Comparison of ENCODE assay signal across 12 cellular contexts in genomic region chr14:71361335-71361734, GRCh38. TPM values are rescaled to one million over a fixed set of nuclear protein-coding genes. Genes with fewer than 3 reads are reported as not detected.
DNase-seq lines count a peak whose midpoint lies in the region; ATAC-seq and TF ChIP-seq lines count a peak whose summit lies in the region.
"Had no signal": no experiment of that assay in that cellular context is flagged by ENCODE, and none has a peak within 500 bp of the region (broad histone marks: within the 10 kb centered on the region; RNA-seq: fewer than 3 reads in every experiment).

No MANE protein-coding gene starts in this region.

- no peak for DNase-seq in activated naive CD8-positive, alpha-beta T cell treated with anti-CD3 and anti-CD28 coated beads, Interleukin-2, amount 50 U/mL, for 24 hours
- DNase-seq in activated naive CD8-positive, alpha-beta T cell treated with anti-CD3 and anti-CD28 coated beads for 36 hours, result no peak
- no peak for DNase-seq in SK-N-MC (ENCODE audit: low read depth, low spot score)
- DNase-seq in fibroblast of pulmonary artery (ENCODE audit: low read depth), result peak; percentile 62
- DNase-seq in transverse colon, result no peak
- no peak for DNase-seq in lower leg skin (ENCODE audit: low spot score in 2 of 2)
- DNase-seq in head of caudate nucleus, result no peak
- DNase-seq: activated effector memory CD4-positive, alpha-beta T cell treated with anti-CD3 and anti-CD28 coated beads, Interleukin-2, amount 50 U/mL, for 16 hours; NCI-H524 treated with DMSO at 0.1 percent for 48 hours; nephron progenitor cell had no signal

- H3K4me1 Mint-ChIP-seq in activated naive CD8-positive, alpha-beta T cell treated with anti-CD3 and anti-CD28 coated beads, Interleukin-2, amount 50 U/mL, for 24 hours, result peaks cover 71% of the 10 kb centered on the region
- H3K4me1 Mint-ChIP-seq in activated naive CD8-positive, alpha-beta T cell treated with anti-CD3 and anti-CD28 coated beads for 36 hours, result peaks cover 49% of the 10 kb centered on the region

- H3K9ac ChIP-seq in SK-N-MC (ENCODE audit: insufficient read length), result peak overlapping the region; percentile 58

- peaks cover 0 to 27% (median 10%) of the 10 kb centered on the region in 4 donors for H3K4me1 ChIP-seq in transverse colon

- H3K27me3 Mint-ChIP-seq in activated naive CD8-positive, alpha-beta T cell treated with anti-CD3 and anti-CD28 coated beads, Interleukin-2, amount 50 U/mL, for 24 hours, result no peaks in the 10 kb centered on the region
- H3K27me3 Mint-ChIP-seq in activated naive CD8-positive, alpha-beta T cell treated with anti-CD3 and anti-CD28 coated beads for 36 hours, result no peaks in the 10 kb centered on the region

- peaks cover 22% of the 10 kb centered on the region for H3K36me3 ChIP-seq in SK-N-MC (ENCODE audit: insufficient read depth, low read length)
- no peaks in the 10 kb centered on the region for H3K36me3 ChIP-seq in transverse colon
- H3K36me3 ChIP-seq: vagina had no signal

- H3K9me3 Mint-ChIP-seq in activated naive CD8-positive, alpha-beta T cell treated with anti-CD3 and anti-CD28 coated beads, Interleukin-2, amount 50 U/mL, for 24 hours, result peaks cover 28% of the 10 kb centered on the region
- peaks cover 21% of the 10 kb centered on the region for H3K9me3 Mint-ChIP-seq in activated naive CD8-positive, alpha-beta T cell treated with anti-CD3 and anti-CD28 coated beads for 36 hours

- peak overlapping the region; percentile 97 for H3K27ac ChIP-seq in SK-N-MC
- H3K27ac ChIP-seq in transverse colon, result peak overlapping the region in 3 of 4 donors; percentile 3 to 18 (median 12)
- H3K27ac ChIP-seq: vagina had no signal

- ATAC-seq in activated naive CD8-positive, alpha-beta T cell treated with anti-CD3 and anti-CD28 coated beads, Interleukin-2, amount 50 U/mL, for 24 hours, result peak; percentile 35
- ATAC-seq in HG03108 (IDR thresholded peaks at IDR 0.05; ENCODE audit: unreplicated experiment), result no peak

- TF ChIP-seq EP300 in transverse colon (IDR thresholded peaks at IDR 0.05; ENCODE audit: low read depth), result no peak

- H3K27me3 ChIP-seq in transverse colon, result no peaks in the 10 kb centered on the region
- H3K27me3 ChIP-seq: vagina had no signal

- in situ Hi-C loops in transverse colon (cut with MboI; ENCODE audit: low pct_ligation_motif_present in 1 of 4, low pct_unique_long_range_greater_than_20kb in 1 of 4, low sequenced_read_pairs in 3 of 4), result no loop called here

- no peaks in the 10 kb centered on the region for H3K9me3 ChIP-seq in SK-N-MC (ENCODE audit: low read depth, low read length)
- no peaks in the 10 kb centered on the region for H3K9me3 ChIP-seq in transverse colon
- H3K9me3 ChIP-seq: vagina had no signal

- peaks cover 38% of the 10 kb centered on the region for H3K36me3 Mint-ChIP-seq in activated naive CD8-positive, alpha-beta T cell treated with anti-CD3 and anti-CD28 coated beads, Interleukin-2, amount 50 U/mL, for 24 hours (ENCODE audit: low read depth)
- H3K36me3 Mint-ChIP-seq in activated naive CD8-positive, alpha-beta T cell treated with anti-CD3 and anti-CD28 coated beads for 36 hours, result peaks cover 41% of the 10 kb centered on the region

- H3K27ac Mint-ChIP-seq in activated naive CD8-positive, alpha-beta T cell treated with anti-CD3 and anti-CD28 coated beads, Interleukin-2, amount 50 U/mL, for 24 hours, result peak overlapping the region; percentile 29
- no peak overlapping the region for H3K27ac Mint-ChIP-seq in activated naive CD8-positive, alpha-beta T cell treated with anti-CD3 and anti-CD28 coated beads for 36 hours

- TF ChIP-seq POLR2A in transverse colon (IDR thresholded peaks at IDR 0.05) (no peak), lower leg skin (IDR thresholded peaks at IDR 0.05) (no peak)

- WGBS in transverse colon (ENCODE audit: low coverage in 1 of 2), 2 donors, result 78 to 80% methylated on average over 1 to 3 of the region's 3 CpGs
- WGBS in lower leg skin, 2 donors, result 85 to 86% methylated on average over 3 of the region's 3 CpGs

- no peak overlapping the region for H3K4me3 Mint-ChIP-seq in activated naive CD8-positive, alpha-beta T cell treated with anti-CD3 and anti-CD28 coated beads, Interleukin-2, amount 50 U/mL, for 24 hours
- H3K4me3 Mint-ChIP-seq in activated naive CD8-positive, alpha-beta T cell treated with anti-CD3 and anti-CD28 coated beads for 36 hours, result no peak overlapping the region
- H3K4me3 Mint-ChIP-seq: nephron progenitor cell had no signal

- TF ChIP-seq CTCF in fibroblast of pulmonary artery (IDR thresholded peaks at IDR 0.05; ENCODE audit: low read length, missing control alignments) (no peak), transverse colon (IDR thresholded peaks at IDR 0.05) (no peak), lower leg skin (IDR thresholded peaks at IDR 0.05) (no peak)

- H3K4me3 ChIP-seq in SK-N-MC, result peak overlapping the region; percentile 26
- H3K4me3 ChIP-seq in fibroblast of pulmonary artery (replicated peaks; ENCODE audit: low read depth, low read length), result no peak overlapping the region
- no peak overlapping the region for H3K4me3 ChIP-seq in transverse colon
- no peak overlapping the region for H3K4me3 ChIP-seq in lower leg skin (ENCODE audit: low read depth, poor library complexity, severe bottlenecking)
- H3K4me3 ChIP-seq: vagina had no signal

- intact Hi-C loops in transverse colon (cut with DNase I; ENCODE audit: low total_unique reads), result no loop called here
- intact Hi-C loops in lower leg skin (cut with DNase I; ENCODE audit: low total_unique reads), result no loop called here
- intact Hi-C loops in head of caudate nucleus (cut with DNase I), result no loop called here

RNA-seq across cellular contexts. Expression of gene SIPA1L1, which starts 41.1 kb away (rescaled TPM):
- 10 to 100 TPM; 39.9 to 42.9 TPM for total RNA-seq in activated naive CD8-positive, alpha-beta T cell treated with anti-CD3 and anti-CD28 coated beads for 36 hours
- total RNA-seq in transverse colon (100 to 1,000 TPM in 1 of 4 donors, 10 to 100 TPM in 3; 46.4 to 181 (median 81.7) TPM), lower leg skin (10 to 100 TPM; 35.2 to 52.4 (median 37.0) TPM)
